8 cellular contexts compared by ENCODE assay signal in genomic region chr10:124417846-124418725, GRCh38. TPM values are rescaled to one million over a fixed set of nuclear protein-coding genes. Genes with fewer than 3 reads are reported as not detected.
DNase-seq lines count a peak whose midpoint lies in the region; ATAC-seq and TF ChIP-seq lines count a peak whose summit lies in the region.

No MANE protein-coding gene starts in this region.

- H3K27me3 ChIP-seq in A673 (replicated peaks; ENCODE audit: insufficient read depth, low read depth, low read length, poor library complexity) (peaks cover 27% of the 10 kb centered on the region), Peyer's patch (no peaks in the 10 kb centered on the region), neural cell (ENCODE audit: insufficient read depth, low read depth, low read length) (peaks cover 8% of the 10 kb centered on the region)

- TF ChIP-seq EP300 in neural cell (conservative IDR thresholded peaks at IDR 0.05; ENCODE audit: poor library complexity, severe bottlenecking): no peak

- no peaks in the 10 kb centered on the region for H3K4me1 ChIP-seq in A673 (ENCODE audit: insufficient read depth, low read length, poor library complexity, severe bottlenecking)
- H3K4me1 ChIP-seq in Peyer's patch: peaks cover 0 to 48% (median 3%) of the 10 kb centered on the region in 4 donors

- DNase-seq in A673 (ENCODE audit: low spot score) (peak; percentile 34), Peyer's patch (peak; percentile 44 to 75 (median 66)), foreskin melanocyte (peak; percentile 49), substantia nigra (lab: John Stamatoyannopoulos, UW) (peak in 48 of 49 donors; percentile 16 to 93 (median 54))
- DNase-seq in activated naive CD4-positive, alpha-beta T cell (lab: John Stamatoyannopoulos, UW): peak; percentile 6 to 35 (median 30)

- H3K9ac ChIP-seq in neural cell (ENCODE audit: low read length): peak overlapping the region; percentile 77

- TF ChIP-seq POLR2A in Peyer's patch (IDR thresholded peaks at IDR 0.05): no peak

- TF ChIP-seq RAD21 in neural cell (conservative IDR thresholded peaks at IDR 0.05): no peak

- peak overlapping the region; percentile 49 for H3K4me2 ChIP-seq in neural cell (ENCODE audit: low read length)

- H3K27ac ChIP-seq in A673 (ENCODE audit: low read depth, low read length, poor library complexity, severe bottlenecking) (no peak overlapping the region), Peyer's patch (peak overlapping the region; percentile 85 to 99 (median 92)), neural cell (ENCODE audit: low read length) (peak overlapping the region; percentile 37), substantia nigra (ENCODE audit: low read depth, low read length, poor library complexity, severe bottlenecking) (peak overlapping the region; percentile 83)

- no peaks in the 10 kb centered on the region for H3K9me2 ChIP-seq in neural cell (ENCODE audit: insufficient read depth, low read length)

- POLR2A ChIA-PET in A673 (lab: Charles Lee; ENCODE audit: low non-redundant PET): interaction anchor here (0.7 kb wide), 1 partner anchor 1339 kb away, joined by 3 read pairs; no protein-coding TSS in a partner anchor

- H4K20me1 ChIP-seq in neural cell (ENCODE audit: insufficient read depth): no peaks in the 10 kb centered on the region

- H3F3A ChIP-seq in neural cell (ENCODE audit: insufficient read depth, low read length, poor library complexity, severe bottlenecking): no peaks in the 10 kb centered on the region

- H3K36me3 ChIP-seq in A673 (ENCODE audit: insufficient read depth, low read length, poor library complexity, severe bottlenecking) (no peaks in the 10 kb centered on the region), Peyer's patch (no peaks in the 10 kb centered on the region), neural cell (ENCODE audit: insufficient read depth, low read length) (no peaks in the 10 kb centered on the region)

- no TSS peak for BruUV-seq in A673 (replicated peaks; lab: Mats Ljungman, UMichigan)

- intact Hi-C loops in A673 (cut with micrococcal nuclease; ENCODE audit: unreplicated experiment): no loop called here

- CTCF ChIA-PET in A673 (lab: Charles Lee): interaction anchor here (0.7 kb wide), 1 partner anchor 176 kb away, joined by 3 read pairs; no protein-coding TSS in a partner anchor

- H3K4me3 ChIP-seq in A673 (ENCODE audit: low read depth, low read length, poor library complexity, severe bottlenecking) (peak overlapping the region; percentile 74), Peyer's patch (peak overlapping the region; percentile 78 to 98 (median 82)), neural cell (ENCODE audit: low read length) (peak overlapping the region; percentile 88)

- ATAC-seq in GM18870 (IDR thresholded peaks at IDR 0.05; ENCODE audit: unreplicated experiment) (peak; percentile 11), HG03175 (IDR thresholded peaks at IDR 0.05; ENCODE audit: unreplicated experiment) (peak; percentile 23)

- peaks cover 31% of the 10 kb centered on the region for H3K79me2 ChIP-seq in neural cell (replicated peaks; ENCODE audit: insufficient read depth, low read length)

- H3K9me3 ChIP-seq in A673 (ENCODE audit: low read depth, low read length, poor library complexity, severe bottlenecking) (no peaks in the 10 kb centered on the region), Peyer's patch (no peaks in the 10 kb centered on the region), neural cell (ENCODE audit: low read length) (no peaks in the 10 kb centered on the region)

- TF ChIP-seq CTCF in A673 (conservative IDR thresholded peaks at IDR 0.05; ENCODE audit: low read depth, low read length) (no peak), Peyer's patch (IDR thresholded peaks at IDR 0.05) (no peak), neural cell (IDR thresholded peaks at IDR 0.05; ENCODE audit: poor library complexity, severe bottlenecking) (peak; percentile 33)

- peak overlapping the region; percentile 37 for H2AFZ ChIP-seq in neural cell (ENCODE audit: low read depth, low read length)

TF ChIP-seq in neural cell, 6 proteins besides CTCF, POLR2A, EP300 and RAD21:
- TF ChIP-seq TAF1 (IDR thresholded peaks at IDR 0.05; ENCODE audit: low read depth) (no peak), EZH2 (IDR thresholded peaks at IDR 0.05; ENCODE audit: borderline replicate concordance, insufficient read depth, low read length, poor library complexity, severe bottlenecking) (no peak), REST (IDR thresholded peaks at IDR 0.05; ENCODE audit: borderline replicate concordance) (no peak), POLR2AphosphoS5 (IDR thresholded peaks at IDR 0.05) (no peak), SMC3 (conservative IDR thresholded peaks at IDR 0.05; ENCODE audit: poor library complexity) (no peak), MXI1 (conservative IDR thresholded peaks at IDR 0.05; ENCODE audit: poor library complexity, severe bottlenecking) (no peak)

RNA-seq across cellular contexts. Expression of gene OAT, which starts 0.6 kb away (rescaled TPM):
- total RNA-seq in A673 (2021): 25.2 and 26.9 TPM in 2 replicates
- total RNA-seq in Peyer's patch: 1,000 to 10,000 TPM in 1 of 4 donors, 100 to 1,000 TPM in 3; 155 to 1,170 (median 625) TPM
- polyA plus RNA-seq in neural cell: 129 and 132 TPM in 2 replicates
- 79.6 and 90.1 TPM in 2 replicates for polyA minus RNA-seq in neural cell

RNA-seq across cellular contexts. Expression of gene NKX1-2, which starts 31.7 kb away (rescaled TPM):
- total RNA-seq in A673 (2021) (not detected in 2 replicates), Peyer's patch (not detected)
- polyA plus RNA-seq in neural cell: 0.16 and 0.19 TPM in 2 replicates
- 0.35 and 0.73 TPM in 2 replicates for polyA minus RNA-seq in neural cell

RNA-seq across cellular contexts. Expression of gene LHPP, which starts 43.5 kb away (rescaled TPM):
- 2.3 and 5.9 TPM in 2 replicates for total RNA-seq in A673 (2021)
- total RNA-seq in Peyer's patch: 10 to 100 TPM; 34.2 to 76.7 (median 38.2) TPM
- polyA plus RNA-seq in neural cell: 16.0 and 24.7 TPM in 2 replicates
- polyA minus RNA-seq in neural cell: 15.0 and 17.8 TPM in 2 replicates
